Comparison of ENCODE assay signal across 14 cellular contexts in the genomic region with DNA sequence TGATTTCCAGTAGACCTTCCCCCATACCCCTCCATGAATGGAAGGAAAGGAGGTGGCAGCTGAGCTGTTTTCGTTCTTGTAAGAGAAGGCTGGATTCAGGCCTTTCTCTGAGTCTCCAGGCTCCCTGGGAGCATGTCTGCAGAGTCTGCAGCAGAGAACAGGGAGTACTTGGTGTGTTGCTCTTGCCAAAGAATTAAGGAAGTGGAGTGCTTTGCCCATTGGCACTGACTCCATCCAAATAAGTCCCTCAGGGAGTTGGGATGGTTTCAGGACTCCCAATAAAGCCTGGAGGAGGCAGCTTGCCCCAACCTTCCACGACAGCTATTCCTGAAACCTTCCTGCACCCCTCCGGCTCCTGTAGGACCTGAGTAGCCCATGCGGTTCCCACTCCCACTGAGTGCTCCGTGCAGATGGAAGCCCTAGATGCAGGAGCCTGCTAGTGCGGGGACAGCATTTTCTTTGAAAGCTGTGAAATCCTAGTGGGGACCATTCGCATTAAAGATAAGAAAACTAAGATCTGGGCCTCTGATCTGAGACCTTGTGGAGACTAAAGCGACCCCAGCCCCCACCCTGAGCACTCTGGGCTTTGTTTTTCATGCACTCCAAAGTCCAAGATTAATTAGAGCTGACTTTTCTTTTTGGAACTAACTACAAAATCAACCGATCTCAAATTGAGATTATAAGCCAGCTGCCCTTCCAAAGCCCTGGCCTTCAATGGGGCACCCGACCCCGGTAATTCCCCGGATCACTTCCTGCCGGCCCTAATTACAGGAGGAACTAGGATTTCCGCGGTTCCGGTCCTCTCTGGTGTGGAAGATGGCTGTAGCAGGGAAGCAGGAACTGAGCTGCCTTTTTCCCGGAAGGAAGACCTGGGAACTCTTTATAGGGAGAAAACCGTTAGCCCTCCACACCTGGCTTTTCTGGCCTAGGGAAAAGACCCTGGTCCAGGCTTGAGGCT.
DNase-seq lines count a peak whose midpoint lies in the region; ATAC-seq and TF ChIP-seq lines count a peak whose summit lies in the region.
"Had no signal": no experiment of that assay in that cellular context is flagged by ENCODE, and none has a peak within 500 bp of the region (broad histone marks: within the 10 kb centered on the region; RNA-seq: fewer than 3 reads in every experiment).

No MANE protein-coding gene starts in this region.

- H3K9me3 ChIP-seq in left ventricle myocardium inferior (replicated peaks): no peaks in the 10 kb centered on the region
- H3K9me3 ChIP-seq: upper lobe of left lung had no signal

- H3K27ac ChIP-seq in caudate nucleus (ENCODE audit: low read depth, low read length): peak overlapping the region; percentile 20
- H3K27ac ChIP-seq in left ventricle myocardium inferior (replicated peaks): peak overlapping the region; percentile 38
- peak overlapping the region; percentile 57 for H3K27ac ChIP-seq in rectal smooth muscle tissue (ENCODE audit: low read depth, low read length)

- intact Hi-C loops in left ventricle myocardium inferior (cut with micrococcal nuclease): loop anchor here (10.0 kb wide), 1 partner anchor 267 kb away; no protein-coding TSS in a partner anchor

- no peak overlapping the region for H3K9ac ChIP-seq in rectal smooth muscle tissue (ENCODE audit: low read length)

- H3K36me3 ChIP-seq in left ventricle myocardium inferior (no peaks in the 10 kb centered on the region), rectal smooth muscle tissue (ENCODE audit: control insufficient read depth, insufficient read depth, low read length) (no peaks in the 10 kb centered on the region)
- H3K36me3 ChIP-seq: upper lobe of left lung had no signal

- H3K4me3 ChIP-seq in AG10803 (ENCODE audit: low read length) (no peak overlapping the region), left ventricle myocardium inferior (no peak overlapping the region), rectal smooth muscle tissue (ENCODE audit: low read length) (no peak overlapping the region)
- H3K4me3 ChIP-seq: smooth muscle cell, upper lobe of left lung had no signal

- peaks cover 22% of the 10 kb centered on the region for H3K27me3 ChIP-seq in left ventricle myocardium inferior (ENCODE audit: low read depth)
- H3K27me3 ChIP-seq in rectal smooth muscle tissue (ENCODE audit: control insufficient read depth, insufficient read depth, low read length): no peaks in the 10 kb centered on the region
- H3K27me3 ChIP-seq: upper lobe of left lung had no signal

- no peak; the same call in 1 of the 2 replicates for TF ChIP-seq CTCF in AG10803 (conservative IDR thresholded peaks at IDR 0.05; ENCODE audit: low read length)
- TF ChIP-seq CTCF in left ventricle myocardium inferior (IDR thresholded peaks at IDR 0.05; ENCODE audit: borderline replicate concordance): no peak

- ATAC-seq in HG02759 (IDR thresholded peaks at IDR 0.05; ENCODE audit: unreplicated experiment): no peak
- no peak for ATAC-seq in HG03457 (IDR thresholded peaks at IDR 0.05; ENCODE audit: unreplicated experiment)
- ATAC-seq: Panc1 had no signal

- H3K4me1 ChIP-seq in left ventricle myocardium inferior (peaks cover 26% of the 10 kb centered on the region), rectal smooth muscle tissue (ENCODE audit: control insufficient read depth, insufficient read depth, low read length) (peaks cover 22% of the 10 kb centered on the region)

- DNase-seq in AG10803 (ENCODE audit: low read depth) (peak; percentile 64), caudate nucleus (lab: John Stamatoyannopoulos, UW) (peak in 26 of 61 donors; percentile 4 to 77 (median 26)), left ventricle myocardium inferior (peak; percentile 23), NCI-H1092 treated with DMSO at 0.1 percent for 48 hours (lab: John Stamatoyannopoulos, UW) (no peak), DMS79 (lab: John Stamatoyannopoulos, UW) (no peak)
- DNase-seq: naive B cell, NCI-H1105, NCI-H510A treated with DMSO at 0.1 percent for 48 hours, upper lobe of left lung had no signal

Comparison
In these comparisons a context has a peak if more than half of its experiments do, and no peak if none do; other contexts are left out.
1. DNase-seq: peak in AG10803 (single experiment) and left ventricle myocardium inferior (single experiment); none in NCI-H1092 treated with DMSO at 0.1 percent for 48 hours (single experiment) and DMS79 (single experiment).
2. Peak in every context shown above with its lines, with median percentiles within 50 percentile points of each other: H3K27ac ChIP-seq.